1 cellular context compared by ENCODE assay signal in the genomic region with DNA sequence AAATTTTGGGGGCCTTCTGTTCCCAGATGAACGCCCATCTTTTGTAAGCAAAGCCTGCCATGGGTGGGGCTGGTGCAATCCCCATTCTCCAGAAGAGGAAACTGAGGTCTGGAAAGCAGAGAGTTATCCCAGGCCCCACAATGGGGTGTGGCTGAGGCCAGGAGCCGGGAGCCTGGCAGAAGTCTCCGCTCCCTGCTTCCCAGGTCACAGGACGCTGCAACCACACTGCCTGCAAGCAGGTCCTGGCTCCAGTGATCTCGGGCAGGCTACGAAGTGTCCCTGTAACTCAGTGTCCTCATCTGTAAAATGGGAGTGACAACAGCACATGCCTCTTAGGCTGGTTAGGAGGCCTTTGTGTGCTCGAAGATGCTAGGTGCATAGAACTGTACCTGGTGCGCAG.
TF ChIP-seq lines count a peak whose summit lies in the region.

No MANE protein-coding gene starts in this region.

TF ChIP-seq in HepG2, 621 proteins besides CTCF, POLR2A, EP300 and RAD21:
- peak; percentile 74 for TF ChIP-seq ZNF629 (CRISPR knock-in tag; conservative IDR thresholded peaks at IDR 0.05)
- no peak for TF ChIP-seq GATA4 (IDR thresholded peaks at IDR 0.05; ENCODE audit: borderline replicate concordance, low read depth)
- TF ChIP-seq, protein P1, sequence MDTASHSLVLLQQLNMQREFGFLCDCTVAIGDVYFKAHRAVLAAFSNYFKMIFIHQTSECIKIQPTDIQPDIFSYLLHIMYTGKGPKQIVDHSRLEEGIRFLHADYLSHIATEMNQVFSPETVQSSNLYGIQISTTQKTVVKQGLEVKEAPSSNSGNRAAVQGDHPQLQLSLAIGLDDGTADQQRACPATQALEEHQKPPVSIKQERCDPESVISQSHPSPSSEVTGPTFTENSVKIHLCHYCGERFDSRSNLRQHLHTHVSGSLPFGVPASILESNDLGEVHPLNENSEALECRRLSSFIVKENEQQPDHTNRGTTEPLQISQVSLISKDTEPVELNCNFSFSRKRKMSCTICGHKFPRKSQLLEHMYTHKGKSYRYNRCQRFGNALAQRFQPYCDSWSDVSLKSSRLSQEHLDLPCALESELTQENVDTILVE (CRISPR knock-in tag; IDR thresholded peaks at IDR 0.05) = no peak
- TF ChIP-seq ZNF713 (CRISPR knock-in tag; IDR thresholded peaks at IDR 0.05) = no peak
- no peak for TF ChIP-seq PPARG (CRISPR knock-in tag; conservative IDR thresholded peaks at IDR 0.05)
- no peak for TF ChIP-seq IRF2 (CRISPR knock-in tag; IDR thresholded peaks at IDR 0.05)
TF ChIP-seq in HepG2: peak in this region for 1.
